ENCODE assay signal across 1 cellular context in genomic region chr1:91944087-91944486, GRCh38.
TF ChIP-seq lines count a peak whose summit lies in the region.

No MANE protein-coding gene starts in this region.

TF ChIP-seq in WTC11, 78 proteins besides CTCF, POLR2A, EP300 and RAD21 (continued from another document):
- TF ChIP-seq CREB1 (CRISPR knock-in tag; IDR thresholded peaks at IDR 0.05): no peak
